ENCODE assay signal across 8 cellular contexts in genomic region chrX:1392376-1393130, GRCh38. TPM values are rescaled to one million over a fixed set of nuclear protein-coding genes. Genes with fewer than 3 reads are reported as not detected.
DNase-seq lines count a peak whose midpoint lies in the region; ATAC-seq, FAIRE-seq and TF ChIP-seq lines count a peak whose summit lies in the region.

No MANE protein-coding gene starts in this region.

- ATAC-seq in GM21723 (IDR thresholded peaks at IDR 0.05; ENCODE audit: unreplicated experiment): peak; percentile 37

- peak overlapping the region; percentile 100 for H3K9ac ChIP-seq in astrocyte (ENCODE audit: low read length)

- peaks cover 26% of the 10 kb centered on the region for H3K36me3 Mint-ChIP-seq in astrocyte (ENCODE audit: low read depth, unreplicated experiment)

- peak overlapping the region; percentile 93 for H3K4me2 ChIP-seq in astrocyte (ENCODE audit: low read length)

- H3K27ac ChIP-seq in astrocyte (ENCODE audit: low read depth, low read length) (peak overlapping the region; percentile 82), sigmoid colon (peak overlapping the region; percentile 97 to 100 (median 99))

- H3K27ac Mint-ChIP-seq in astrocyte (ENCODE audit: unreplicated experiment): peak overlapping the region; percentile 47

- DNase-seq in ELR (ENCODE audit: low read depth) (peak; percentile 76), astrocyte (ENCODE audit: low read depth) (peak; percentile 51), hepatic stellate cell (ENCODE audit: low spot score) (peak; percentile 71), sigmoid colon (peak; percentile 91), GF-D8 (lab: John Stamatoyannopoulos, UW) (no peak), NCI-H2029 treated with DMSO at 0.1 percent for 48 hours (lab: John Stamatoyannopoulos, UW) (no peak)

- no peak for FAIRE-seq in astrocyte (lab: Jason Lieb, UNC)

- peak overlapping the region; percentile 95 for H3K4me3 Mint-ChIP-seq in astrocyte (ENCODE audit: unreplicated experiment)

- H3K36me3 ChIP-seq in astrocyte (ENCODE audit: insufficient read depth, low read length) (peaks cover 27% of the 10 kb centered on the region), sigmoid colon (peaks cover 20 to 36% (median 30%) of the 10 kb centered on the region in 4 donors)

- no peaks in the 10 kb centered on the region for H3K9me3 Mint-ChIP-seq in astrocyte (ENCODE audit: unreplicated experiment)

- H3K4me1 ChIP-seq in astrocyte (ENCODE audit: insufficient read depth, low read length) (peaks cover 13% of the 10 kb centered on the region), sigmoid colon (peaks cover 0 to 57% (median 55%) of the 10 kb centered on the region in 4 donors)

- TF ChIP-seq EP300 in Ishikawa (IDR thresholded peaks at IDR 0.05; ENCODE audit: borderline replicate concordance): no peak
- TF ChIP-seq EP300 in sigmoid colon (IDR thresholded peaks at IDR 0.05): peak in 1 of 4 donors; percentile 40

- H3K27me3 ChIP-seq in astrocyte (ENCODE audit: insufficient read depth, low read length) (no peaks in the 10 kb centered on the region), sigmoid colon (no peaks in the 10 kb centered on the region)

- peaks cover 18% of the 10 kb centered on the region for H3K4me1 Mint-ChIP-seq in astrocyte (ENCODE audit: low read depth, unreplicated experiment)

- peaks cover 63% of the 10 kb centered on the region for H4K20me1 ChIP-seq in astrocyte (ENCODE audit: insufficient read depth, low read length)

- H3K27me3 Mint-ChIP-seq in astrocyte (ENCODE audit: low read depth, unreplicated experiment): no peaks in the 10 kb centered on the region

- TF ChIP-seq CTCF in astrocyte (IDR thresholded peaks at IDR 0.05; ENCODE audit: insufficient read depth, low read depth, low read length) (no peak), sigmoid colon (IDR thresholded peaks at IDR 0.05) (no peak)

- H3K9me3 ChIP-seq in astrocyte (ENCODE audit: insufficient read depth, low read depth, low read length) (no peaks in the 10 kb centered on the region), sigmoid colon (no peaks in the 10 kb centered on the region)

- TF ChIP-seq POLR2A in sigmoid colon (IDR thresholded peaks at IDR 0.05): no peak

- peak overlapping the region; percentile 60 for H2AFZ ChIP-seq in astrocyte (ENCODE audit: low read depth, low read length)

- no peak for TF ChIP-seq RAD21 in Ishikawa (IDR thresholded peaks at IDR 0.05; ENCODE audit: low read depth)

- WGBS in sigmoid colon, 2 donors: 0 to 1% methylated on average over 72 to 75 of the region's 78 CpGs

- peak overlapping the region; percentile 98 for H3K4me3 ChIP-seq in astrocyte (ENCODE audit: insufficient read depth, low read depth, low read length)
- H3K4me3 ChIP-seq in sigmoid colon: peak overlapping the region; percentile 81 to 100 (median 98)

- intact Hi-C loops in sigmoid colon (cut with DNase I): loop anchor here (1.0 to 5.0 kb wide), 2 partner anchors 60 to 200 kb away; partner anchors contain the start of genes AKAP17A and ASMTL

- H3K79me2 ChIP-seq in astrocyte (ENCODE audit: insufficient read depth, low read length): peaks cover 81% of the 10 kb centered on the region

TF ChIP-seq in Ishikawa, 13 proteins besides CTCF, POLR2A, EP300 and RAD21:
- TF ChIP-seq NFIC (IDR thresholded peaks at IDR 0.05) (no peak), FOXM1 (IDR thresholded peaks at IDR 0.05; ENCODE audit: borderline replicate concordance, low read depth) (no peak), EGR1 (IDR thresholded peaks at IDR 0.05) (no peak), YY1 (IDR thresholded peaks at IDR 0.05; ENCODE audit: low read depth) (no peak), REST (IDR thresholded peaks at IDR 0.05; ENCODE audit: low read depth) (no peak), MAX (IDR thresholded peaks at IDR 0.05) (peak; percentile 31; the same call in 1 of the 2 replicates), TEAD4 (IDR thresholded peaks at IDR 0.05) (no peak), CREB1 (IDR thresholded peaks at IDR 0.05; ENCODE audit: low read depth) (no peak), ZBTB7A (IDR thresholded peaks at IDR 0.05; ENCODE audit: low read depth) (no peak; the same call in 1 of the 2 replicates), CEBPB (IDR thresholded peaks at IDR 0.05) (no peak), TAF1 (IDR thresholded peaks at IDR 0.05; ENCODE audit: low read depth) (peak; percentile 14; the same call in 1 of the 2 replicates), TCF12 (IDR thresholded peaks at IDR 0.05; ENCODE audit: low read depth) (no peak)
- TF ChIP-seq, protein P1, sequence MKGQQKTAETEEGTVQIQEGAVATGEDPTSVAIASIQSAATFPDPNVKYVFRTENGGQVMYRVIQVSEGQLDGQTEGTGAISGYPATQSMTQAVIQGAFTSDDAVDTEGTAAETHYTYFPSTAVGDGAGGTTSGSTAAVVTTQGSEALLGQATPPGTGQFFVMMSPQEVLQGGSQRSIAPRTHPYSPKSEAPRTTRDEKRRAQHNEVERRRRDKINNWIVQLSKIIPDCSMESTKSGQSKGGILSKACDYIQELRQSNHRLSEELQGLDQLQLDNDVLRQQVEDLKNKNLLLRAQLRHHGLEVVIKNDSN (IDR thresholded peaks at IDR 0.05): no peak

RNA-seq across cellular contexts. Expression of gene SLC25A6, which starts 0.6 kb away (rescaled TPM):
- 290 and 345 TPM in 2 replicates for total RNA-seq in astrocyte
- total RNA-seq in sigmoid colon: 100 to 1,000 TPM; 329 to 493 (median 469) TPM
- polyA plus RNA-seq in sigmoid colon: 100 to 1,000 TPM; 449 to 644 (median 517) TPM

RNA-seq across cellular contexts. Expression of gene IL3RA, which starts 56.0 kb away (rescaled TPM):
- total RNA-seq in astrocyte: not detected in 2 replicates
- 1 to 10 TPM; 2.8 to 8.3 (median 6.2) TPM for total RNA-seq in sigmoid colon
- polyA plus RNA-seq in sigmoid colon: 10 to 100 TPM in 1 of 3 donors, 1 to 10 TPM in 2; 1.2 to 13.4 (median 3.7) TPM

Comparison
In these comparisons a context has a peak if more than half of its experiments do, and no peak if none do; other contexts are left out.
1. DNase-seq: peak in ELR (single experiment), astrocyte (single experiment), hepatic stellate cell (single experiment) and sigmoid colon (single experiment); none in GF-D8 (single experiment) and NCI-H2029 treated with DMSO at 0.1 percent for 48 hours (single experiment).